23 cellular contexts compared by ENCODE assay signal in genomic region chr13:32010137-32010536, GRCh38. TPM values are rescaled to one million over a fixed set of nuclear protein-coding genes. Genes with fewer than 3 reads are reported as not detected.
DNase-seq lines count a peak whose midpoint lies in the region; ATAC-seq and TF ChIP-seq lines count a peak whose summit lies in the region.
"Had no signal": no experiment of that assay in that cellular context is flagged by ENCODE, and none has a peak within 500 bp of the region (broad histone marks: within the 10 kb centered on the region; RNA-seq: fewer than 3 reads in every experiment).

No MANE protein-coding gene starts in this region.

- TF ChIP-seq POLR2A in suprapubic skin (IDR thresholded peaks at IDR 0.05) = no peak

- intact Hi-C loops in tibial artery (cut with DNase I; ENCODE audit: low total_unique reads) = no loop called here

- no peak for ATAC-seq in HG02759 (IDR thresholded peaks at IDR 0.05; ENCODE audit: unreplicated experiment)
- ATAC-seq: activated CD8-positive, alpha-beta T cell treated with anti-CD3 and anti-CD28 coated beads, Interleukin-2, amount 10 ng/mL, durations not matched to agents 7 days and 5 days; CD8-positive, alpha-beta T cell; stimulated activated effector memory CD8-positive, alpha-beta T cell treated with anti-CD3 and anti-CD28 coated beads, Interleukin-12 subunit alpha, Interleukin-12 subunit beta, amount 100 ng/mL, for 72 hours had no signal

- H3K36me3 Mint-ChIP-seq in brain = no peaks in the 10 kb centered on the region
- H3K36me3 Mint-ChIP-seq: CD8-positive, alpha-beta T cell; memory B cell; stimulated activated effector memory CD8-positive, alpha-beta T cell treated with anti-CD3 and anti-CD28 coated beads, Interleukin-12 subunit alpha, Interleukin-12 subunit beta, amount 100 ng/mL, for 72 hours had no signal

- H3K4me3 Mint-ChIP-seq in brain = no peak overlapping the region
- H3K4me3 Mint-ChIP-seq: activated CD8-positive, alpha-beta T cell treated with anti-CD3 and anti-CD28 coated beads, Interleukin-2, amount 10 ng/mL, durations not matched to agents 7 days and 5 days; CD8-positive, alpha-beta T cell; central memory CD8-positive, alpha-beta T cell; memory B cell; stimulated activated effector memory CD8-positive, alpha-beta T cell treated with anti-CD3 and anti-CD28 coated beads, Interleukin-12 subunit alpha, Interleukin-12 subunit beta, amount 100 ng/mL, for 72 hours had no signal

- TF ChIP-seq EP300 in suprapubic skin (IDR thresholded peaks at IDR 0.05) = no peak

- H3K27ac Mint-ChIP-seq in brain = peak overlapping the region in 3 of 5 experiments; percentile 44 to 69 (median 68)
- H3K27ac Mint-ChIP-seq: activated CD8-positive, alpha-beta T cell treated with anti-CD3 and anti-CD28 coated beads, Interleukin-2, amount 10 ng/mL, durations not matched to agents 7 days and 5 days; CD8-positive, alpha-beta T cell; memory B cell; stimulated activated effector memory CD8-positive, alpha-beta T cell treated with anti-CD3 and anti-CD28 coated beads, Interleukin-12 subunit alpha, Interleukin-12 subunit beta, amount 100 ng/mL, for 72 hours had no signal

- H3K9me3 ChIP-seq in tibial artery = no peaks in the 10 kb centered on the region
- H3K9me3 ChIP-seq in suprapubic skin = no peaks in the 10 kb centered on the region
- H3K9me3 ChIP-seq: neutrophil, prostate gland had no signal

- peaks cover 3% of the 10 kb centered on the region for H3K27me3 Mint-ChIP-seq in brain
- H3K27me3 Mint-ChIP-seq: central memory CD8-positive, alpha-beta T cell had no signal

- WGBS in suprapubic skin = 57% methylated on average over 3 of the region's 3 CpGs

- no peaks in the 10 kb centered on the region for H3K9me3 Mint-ChIP-seq in brain
- H3K9me3 Mint-ChIP-seq: CD8-positive, alpha-beta T cell; central memory CD8-positive, alpha-beta T cell; memory B cell; stimulated activated effector memory CD8-positive, alpha-beta T cell treated with anti-CD3 and anti-CD28 coated beads, Interleukin-12 subunit alpha, Interleukin-12 subunit beta, amount 100 ng/mL, for 72 hours had no signal

- H3K4me3 ChIP-seq in tibial artery = no peak overlapping the region
- no peak overlapping the region for H3K4me3 ChIP-seq in suprapubic skin
- H3K4me3 ChIP-seq: prostate gland, skin epidermis had no signal

- peak; percentile 81 for DNase-seq in NCI-H1694 (lab: John Stamatoyannopoulos, UW)
- DNase-seq in hepatic stellate cell (ENCODE audit: low spot score) = peak; percentile 24
- DNase-seq in tibial artery = no peak
- DNase-seq in suprapubic skin (ENCODE audit: low spot score in 2 of 2) = no peak
- no peak for DNase-seq in DMS79 (lab: John Stamatoyannopoulos, UW)
- DNase-seq: activated CD4-positive, CD25-positive, alpha-beta regulatory T cell treated with anti-CD3 and anti-CD28 coated beads, Interleukin-2, amount 50 U/mL, for 72 hours; activated CD8-positive, alpha-beta T cell treated with anti-CD3 and anti-CD28 coated beads, Interleukin-2, amount 10 ng/mL, durations not matched to agents 7 days and 5 days; activated naive CD4-positive, alpha-beta T cell treated with Interleukin-2 at 50 U/mL for 16 hours; activated T-cell treated with anti-CD3 and anti-CD28 coated beads, Interleukin-2, amount 50 U/mL, for 1 hour; CD8-positive, alpha-beta T cell; DMS53; effector memory CD4-positive, alpha-beta T cell; NCI-H1105; RPMI8226; stimulated activated CD4-positive, alpha-beta T cell treated with anti-CD3 and anti-CD28 coated beads, Interleukin-1b, Interleukin-23, amount 100 ng/mL, for 48 hours had no signal

- H3K27ac ChIP-seq in tibial artery = peak overlapping the region; percentile 31 to 39
- H3K27ac ChIP-seq in suprapubic skin = no peak overlapping the region
- H3K27ac ChIP-seq: neutrophil, prostate gland, skin epidermis had no signal

- H3K4me1 ChIP-seq in tibial artery = peaks cover 0 to 24% (median 4%) of the 10 kb centered on the region in 4 donors
- H3K4me1 ChIP-seq in suprapubic skin = no peaks in the 10 kb centered on the region
- H3K4me1 ChIP-seq: prostate gland had no signal

- H3K27me3 ChIP-seq in tibial artery = no peaks in the 10 kb centered on the region
- no peaks in the 10 kb centered on the region for H3K27me3 ChIP-seq in suprapubic skin
- H3K27me3 ChIP-seq: neutrophil had no signal

- peaks cover 25% of the 10 kb centered on the region for H3K4me1 Mint-ChIP-seq in brain
- H3K4me1 Mint-ChIP-seq: central memory CD8-positive, alpha-beta T cell; stimulated activated effector memory CD8-positive, alpha-beta T cell treated with anti-CD3 and anti-CD28 coated beads, Interleukin-12 subunit alpha, Interleukin-12 subunit beta, amount 100 ng/mL, for 72 hours had no signal

- TF ChIP-seq CTCF in brain (conservative IDR thresholded peaks at IDR 0.05) (no peak), tibial artery (IDR thresholded peaks at IDR 0.05) (no peak), suprapubic skin (IDR thresholded peaks at IDR 0.05) (no peak)

- no peaks in the 10 kb centered on the region for H3K36me3 ChIP-seq in tibial artery
- no peaks in the 10 kb centered on the region for H3K36me3 ChIP-seq in suprapubic skin
- H3K36me3 ChIP-seq: neutrophil, prostate gland had no signal

RNA-seq across cellular contexts. Expression of gene FRY, which starts 21.4 kb away (rescaled TPM):
- polyA plus RNA-seq in brain (ENCODE audit: insufficient read depth, low read depth, low replicate concordance) = 19.4 TPM
- 10 to 100 TPM; 22.5 to 39.6 (median 26.8) TPM for total RNA-seq in suprapubic skin

Comparison
In these comparisons a context has a peak if more than half of its experiments do, and no peak if none do; other contexts are left out.
1. DNase-seq: peak in NCI-H1694 (single experiment) and hepatic stellate cell (single experiment); none in tibial artery (0 of 2), suprapubic skin (0 of 2) and DMS79 (single experiment).